ENCODE assay signal across 1 cellular context in the genomic region with DNA sequence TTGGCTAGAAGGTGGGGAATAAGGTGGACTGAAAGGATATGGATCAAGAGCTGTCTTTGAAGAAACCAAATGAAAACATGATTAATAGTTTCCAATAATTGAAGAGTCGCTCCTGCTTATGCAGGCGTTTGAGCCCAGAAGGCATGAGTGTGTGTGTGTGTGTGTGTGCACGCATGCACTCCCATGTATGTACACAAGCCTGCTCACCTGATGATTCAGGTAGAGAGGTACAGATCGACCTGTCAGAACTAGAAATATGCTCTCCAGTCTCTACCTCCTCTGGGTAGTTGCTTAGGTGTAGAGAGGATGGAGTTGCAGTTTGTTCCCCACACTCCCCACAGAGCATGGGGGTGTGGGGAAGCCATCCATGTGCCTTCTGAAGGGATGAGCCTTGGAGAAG.
TF ChIP-seq lines count a peak whose summit lies in the region.

No MANE protein-coding gene starts in this region.

TF ChIP-seq in H1, 55 proteins besides CTCF, POLR2A, EP300 and RAD21:
- TF ChIP-seq CEBPB (IDR thresholded peaks at IDR 0.05; ENCODE audit: low read depth, low read length), result no peak
- no peak for TF ChIP-seq SRF (IDR thresholded peaks at IDR 0.05; ENCODE audit: low read depth, low read length)
- TF ChIP-seq SIRT6 (IDR thresholded peaks at IDR 0.05; ENCODE audit: low read length), result no peak
- TF ChIP-seq TBP (IDR thresholded peaks at IDR 0.05; ENCODE audit: low read depth, low read length), result no peak
- no peak for TF ChIP-seq NRF1 (IDR thresholded peaks at IDR 0.05; ENCODE audit: low read depth, low read length)
- no peak for TF ChIP-seq NANOG (IDR thresholded peaks at IDR 0.05; ENCODE audit: insufficient read depth, low read depth, low read length, poor library complexity, severe bottlenecking)
- TF ChIP-seq EZH2 (IDR thresholded peaks at IDR 0.05; ENCODE audit: low read depth, low read length, severe bottlenecking), result no peak
- no peak for TF ChIP-seq JUN (IDR thresholded peaks at IDR 0.05; ENCODE audit: low read depth, low read length)
- TF ChIP-seq BRCA1 (IDR thresholded peaks at IDR 0.05; ENCODE audit: low read depth, low read length), result no peak
- TF ChIP-seq RXRA (IDR thresholded peaks at IDR 0.05; ENCODE audit: insufficient read depth, low read depth, low read length), result no peak
- no peak for TF ChIP-seq CHD1 (IDR thresholded peaks at IDR 0.05; ENCODE audit: low read depth, low read length)
TF ChIP-seq in H1: peak in this region for 0.
